8 cellular contexts compared by ENCODE assay signal in genomic region chr5:152560508-152561137, GRCh38.
A peak's percentile ranks its signal among the peaks of the same experiment; 100 is the strongest.
DNase-seq lines count a peak whose midpoint lies in the region; ATAC-seq and TF ChIP-seq lines count a peak whose summit lies in the region.

No MANE protein-coding gene starts in this region.

- ATAC-seq in HG02852 (IDR thresholded peaks at IDR 0.05; ENCODE audit: unreplicated experiment), result peak; percentile 83

- H3K4me3 Mint-ChIP-seq in activated naive CD4-positive, alpha-beta T cell treated with anti-CD3 and anti-CD28 coated beads, Interleukin-2, amount 10 ng/mL, durations not matched to agents 7 days and 5 days, result no peak overlapping the region

- H3K36me3 Mint-ChIP-seq in activated naive CD4-positive, alpha-beta T cell treated with anti-CD3 and anti-CD28 coated beads, Interleukin-2, amount 10 ng/mL, durations not matched to agents 7 days and 5 days, result no peaks in the 10 kb centered on the region

- H3K4me1 Mint-ChIP-seq in activated naive CD4-positive, alpha-beta T cell treated with anti-CD3 and anti-CD28 coated beads, Interleukin-2, amount 10 ng/mL, durations not matched to agents 7 days and 5 days, result no peaks in the 10 kb centered on the region

- intact Hi-C loops in cardiac septum (cut with DNase I), result loop anchor here (5.0 kb wide), 1 partner anchor 587 kb away; no protein-coding TSS in a partner anchor

- no peaks in the 10 kb centered on the region for H3K27me3 Mint-ChIP-seq in activated naive CD4-positive, alpha-beta T cell treated with anti-CD3 and anti-CD28 coated beads, Interleukin-2, amount 10 ng/mL, durations not matched to agents 7 days and 5 days

- DNase-seq in ACHN (peak; percentile 47), NCI-H2081 treated with DMSO at 0.1 percent for 48 hours (lab: John Stamatoyannopoulos, UW) (peak; percentile 29), cardiac septum (ENCODE audit: low spot score) (peak; percentile 81), pulmonary artery endothelial cell (ENCODE audit: low read depth, low spot score) (peak; percentile 5)
- peak; percentile 59 for DNase-seq in activated naive CD4-positive, alpha-beta T cell treated with anti-CD3 and anti-CD28 coated beads, Interleukin-2, amount 10 ng/mL, durations not matched to agents 7 days and 5 days
- no peak for DNase-seq in stimulated activated naive CD4-positive, alpha-beta T cell (lab: John Stamatoyannopoulos, UW)

- in situ Hi-C loops in ACHN (cut with HindIII; ENCODE audit: low pct_ligation_motif_present, low pct_unique_long_range_greater_than_20kb, low sequenced_read_pairs), result loop anchor here (25.0 kb wide), 1 partner anchor 577 kb away; no protein-coding TSS in a partner anchor

- peak; percentile 84 for TF ChIP-seq CTCF in GM12872 (IDR thresholded peaks at IDR 0.05; ENCODE audit: insufficient read depth, low read depth, low read length)

- no peak overlapping the region for H3K27ac Mint-ChIP-seq in activated naive CD4-positive, alpha-beta T cell treated with anti-CD3 and anti-CD28 coated beads, Interleukin-2, amount 10 ng/mL, durations not matched to agents 7 days and 5 days

- H3K9me3 Mint-ChIP-seq in activated naive CD4-positive, alpha-beta T cell treated with anti-CD3 and anti-CD28 coated beads, Interleukin-2, amount 10 ng/mL, durations not matched to agents 7 days and 5 days, result no peaks in the 10 kb centered on the region

- CTCF ChIA-PET in activated naive CD4-positive, alpha-beta T cell treated with anti-CD3 and anti-CD28 coated beads, Interleukin-2, amount 10 ng/mL, durations not matched to agents 7 days and 5 days (lab: Charles Lee), result interaction anchor here (1.1 to 2.1 kb wide), 3 partner anchors 24 to 1408 kb away, joined by 3 to 11 read pairs (median 4); no protein-coding TSS in a partner anchor

Comparison
In these comparisons a context has a peak if more than half of its experiments do, and no peak if none do; other contexts are left out.
1. DNase-seq: peak in ACHN (single experiment), NCI-H2081 treated with DMSO at 0.1 percent for 48 hours (single experiment), activated naive CD4-positive, alpha-beta T cell treated with anti-CD3 and anti-CD28 coated beads, Interleukin-2, amount 10 ng/mL, durations not matched to agents 7 days and 5 days (single experiment), cardiac septum (single experiment) and pulmonary artery endothelial cell (single experiment); none in stimulated activated naive CD4-positive, alpha-beta T cell (0 of 6).